8 cellular contexts compared by ENCODE assay signal in genomic region chr6:4008324-4009047, GRCh38.
DNase-seq lines count a peak whose midpoint lies in the region; ATAC-seq and TF ChIP-seq lines count a peak whose summit lies in the region.

No MANE protein-coding gene starts in this region.

- peaks cover 59% of the 10 kb centered on the region for H3K79me2 ChIP-seq in DND-41 (ENCODE audit: insufficient read depth, low read length)

- TF ChIP-seq CTCF in DND-41 (IDR thresholded peaks at IDR 0.05; ENCODE audit: borderline replicate concordance, extremely low read depth, low read length, poor library complexity, severe bottlenecking) (peak; percentile 62), RWPE2 (IDR thresholded peaks at IDR 0.05; ENCODE audit: poor library complexity, severe bottlenecking) (peak; percentile 86)

- no peaks in the 10 kb centered on the region for H3K27me3 ChIP-seq in DND-41 (ENCODE audit: insufficient read depth, low read length, poor library complexity)
- no peaks in the 10 kb centered on the region for H3K27me3 ChIP-seq in RWPE2 (ENCODE audit: insufficient read depth, poor library complexity, severe bottlenecking)

- no peak overlapping the region for H3K4me3 Mint-ChIP-seq in effector memory CD8-positive, alpha-beta T cell
- H3K4me3 Mint-ChIP-seq in naive B cell = no peak overlapping the region

- peaks cover 30% of the 10 kb centered on the region for H4K20me1 ChIP-seq in DND-41 (ENCODE audit: insufficient read depth, low read length)

- peaks cover 9% of the 10 kb centered on the region for H3K36me3 Mint-ChIP-seq in effector memory CD8-positive, alpha-beta T cell (ENCODE audit: insufficient read depth)
- H3K36me3 Mint-ChIP-seq in naive B cell = peaks cover 0 to 16% of the 10 kb centered on the region in 2 donors

- H3K4me3 ChIP-seq in DND-41 (ENCODE audit: low read depth in 1 of 2, low read length in 2 of 2) (no peak overlapping the region), RWPE2 (ENCODE audit: severe bottlenecking) (no peak overlapping the region)
- H3K4me3 ChIP-seq in Jurkat, Clone E6-1 (ENCODE audit: low read length) = no peak overlapping the region

- no peak overlapping the region for H2AFZ ChIP-seq in DND-41 (ENCODE audit: low read depth, low read length)

- H3K4me1 ChIP-seq in DND-41 (ENCODE audit: insufficient read depth, low read length) = peaks cover 19% of the 10 kb centered on the region
- H3K4me1 ChIP-seq in RWPE2 (ENCODE audit: insufficient read depth, poor library complexity, severe bottlenecking) = peaks cover 12% of the 10 kb centered on the region

- no peaks in the 10 kb centered on the region for H3K9me3 Mint-ChIP-seq in effector memory CD8-positive, alpha-beta T cell
- H3K9me3 Mint-ChIP-seq in naive B cell = no peaks in the 10 kb centered on the region

- DNase-seq in DND-41 = no peak
- peak; percentile 45 for DNase-seq in Jurkat, Clone E6-1 (ENCODE audit: low read depth, low spot score)
- no peak for DNase-seq in RWPE2 (ENCODE audit: low spot score)
- DNase-seq in effector memory CD8-positive, alpha-beta T cell = peak; percentile 22 to 24 (median 23)
- DNase-seq in naive B cell = peak; percentile 35

- H3K4me2 ChIP-seq in DND-41 (ENCODE audit: insufficient read depth, low read length) = no peak overlapping the region

- H3K9ac ChIP-seq in DND-41 (ENCODE audit: low read depth, low read length) = no peak overlapping the region

- H3K27ac ChIP-seq in DND-41 (ENCODE audit: low read length) (no peak overlapping the region), RWPE2 (ENCODE audit: poor library complexity, severe bottlenecking) (no peak overlapping the region)

- no peaks in the 10 kb centered on the region for H3K27me3 Mint-ChIP-seq in effector memory CD8-positive, alpha-beta T cell
- H3K27me3 Mint-ChIP-seq in naive B cell = no peaks in the 10 kb centered on the region

- H3K36me3 ChIP-seq in DND-41 (ENCODE audit: insufficient read depth, low read length) = 0 out of 2 replicates have a peak, but pooled peaks cover 4% of the 10 kb centered on the region
- peaks cover 6% of the 10 kb centered on the region for H3K36me3 ChIP-seq in RWPE2 (ENCODE audit: low read depth)

- peak; percentile 66; the same call in 2 of the 3 replicates for ATAC-seq in DND-41 (ENCODE audit: insufficient read depth, low read depth)
- ATAC-seq in RWPE2 (ENCODE audit: low read depth) = peak; percentile 68
- ATAC-seq in effector memory CD8-positive, alpha-beta T cell (replicated peaks) = peak; percentile 75
- peak; percentile 63 to 70 for ATAC-seq in naive B cell (ENCODE audit: low read depth in 2 of 2)
- ATAC-seq in HG03342 (IDR thresholded peaks at IDR 0.05; ENCODE audit: unreplicated experiment) = no peak
- no peak for ATAC-seq in HG03159 (IDR thresholded peaks at IDR 0.05; ENCODE audit: unreplicated experiment)
- ATAC-seq in GM18861 (IDR thresholded peaks at IDR 0.05; ENCODE audit: unreplicated experiment) = no peak

- H3K4me1 Mint-ChIP-seq in effector memory CD8-positive, alpha-beta T cell (ENCODE audit: low read depth in 2 of 2) = peaks cover 31 to 41% of the 10 kb centered on the region in 2 donors
- H3K4me1 Mint-ChIP-seq in naive B cell = peaks cover 28 to 35% (median 34%) of the 10 kb centered on the region in 3 donors

- no peaks in the 10 kb centered on the region for H3K9me3 ChIP-seq in DND-41 (ENCODE audit: insufficient read depth, low read length, severe bottlenecking)
- H3K9me3 ChIP-seq in RWPE2 (ENCODE audit: severe bottlenecking) = peaks cover 2% of the 10 kb centered on the region

- peak overlapping the region in 1 of 2 donors; percentile 41 for H3K27ac Mint-ChIP-seq in effector memory CD8-positive, alpha-beta T cell
- no peak overlapping the region for H3K27ac Mint-ChIP-seq in naive B cell

Comparison
In these comparisons a context has a peak if more than half of its experiments do, and no peak if none do; other contexts are left out.
1. ATAC-seq: peak in DND-41 (single experiment), RWPE2 (single experiment), effector memory CD8-positive, alpha-beta T cell (single experiment) and naive B cell (2 of 2); none in HG03342 (single experiment), HG03159 (single experiment) and GM18861 (single experiment).
2. DNase-seq: peak in Jurkat, Clone E6-1 (single experiment), effector memory CD8-positive, alpha-beta T cell (3 of 3) and naive B cell (single experiment); none in DND-41 (single experiment) and RWPE2 (single experiment).